Comparison of ENCODE assay signal across 1 cellular context in genomic region chr2:27664245-27664574, GRCh38.
TF ChIP-seq lines count a peak whose summit lies in the region.

No MANE protein-coding gene starts in this region.

TF ChIP-seq in GM12878, 131 proteins besides CTCF, POLR2A, EP300 and RAD21:
- no peak for TF ChIP-seq ZBTB33 (IDR thresholded peaks at IDR 0.05)
- no peak for TF ChIP-seq JUND (IDR thresholded peaks at IDR 0.05; ENCODE audit: low read depth, low read length)
